ENCODE assay signal across 8 cellular contexts in the genomic region with DNA sequence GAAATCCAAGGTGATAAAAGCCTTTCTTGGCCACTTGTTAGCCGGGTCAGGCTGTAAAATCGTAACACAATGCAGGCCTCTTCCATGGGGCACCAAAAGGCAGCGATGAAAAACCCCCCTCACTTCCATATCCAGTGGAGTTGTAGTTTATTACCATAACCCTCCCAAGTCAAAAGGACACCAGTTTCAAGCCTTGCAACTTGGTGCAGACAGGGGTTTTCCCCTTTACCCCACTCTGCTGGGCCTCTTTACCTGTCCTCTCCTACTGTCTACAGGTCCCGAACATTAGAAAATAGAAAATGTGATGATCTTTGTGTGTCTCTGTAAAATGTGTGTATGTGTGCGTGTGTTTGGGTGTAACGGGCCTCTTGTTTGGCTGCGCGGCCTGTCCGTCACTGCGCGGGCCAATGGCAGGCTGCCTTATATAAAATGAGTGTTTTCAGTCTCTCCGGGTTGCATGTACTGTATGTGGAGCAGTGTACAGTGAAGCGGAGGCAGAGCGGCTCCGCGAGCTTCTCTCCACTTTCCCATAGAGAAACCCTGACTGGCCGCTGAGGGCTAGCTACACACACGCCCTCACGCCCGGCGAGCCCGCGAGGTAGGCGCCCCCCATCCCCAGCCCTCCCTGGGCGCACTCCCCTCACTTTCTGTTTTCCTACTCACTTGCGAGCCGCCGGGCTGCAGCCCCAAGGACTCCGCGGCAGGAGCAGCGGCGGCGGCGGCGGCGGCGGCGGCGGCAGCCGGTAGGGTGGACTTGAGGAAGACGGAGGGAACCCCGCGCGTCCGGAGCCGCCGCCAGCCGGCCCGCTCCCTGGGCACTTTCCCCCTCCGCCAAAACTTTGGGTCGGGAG. TPM values are rescaled to one million over a fixed set of nuclear protein-coding genes. Genes with fewer than 3 reads are reported as not detected.
DNase-seq lines count a peak whose midpoint lies in the region; ATAC-seq and TF ChIP-seq lines count a peak whose summit lies in the region.

A gene (plus strand): TSS at position 453 of the 851 bp plus-strand sequence. CDS start 187,499 bp downstream, outside the sequence.

- H3K36me3 Mint-ChIP-seq in T-helper 17 cell (ENCODE audit: low read depth) = peaks cover 7% of the 10 kb centered on the region

- TF ChIP-seq CTCF in upper lobe of left lung (IDR thresholded peaks at IDR 0.05) = peak in 1 of 6 experiments; percentile 28

- H3K4me1 Mint-ChIP-seq in T-helper 17 cell = peaks cover 21% of the 10 kb centered on the region

- H3K27ac ChIP-seq in upper lobe of left lung = peak within 1 kb of the TSS; percentile 90 to 97 (median 94)

- DNase-seq in NCI-H1694 treated with DMSO at 0.1 percent for 48 hours (lab: John Stamatoyannopoulos, UW) (peak; percentile 93), T-helper 17 cell (peak; percentile 70 to 90 (median 86)), amniotic stem cell (lab: John Stamatoyannopoulos, UW) (peak; percentile 84), left cardiac atrium (peak; percentile 89), posterior vena cava (ENCODE audit: low spot score) (peak; percentile 96), upper lobe of left lung (peak; percentile 94 to 99)

- peak within 1 kb of the TSS; percentile 96 for H3K27ac Mint-ChIP-seq in T-helper 17 cell

- TF ChIP-seq POLR2A in upper lobe of left lung (IDR thresholded peaks at IDR 0.05) = peak in 2 of 4 donors; percentile 88 to 95

- peaks cover under 1% of the 10 kb centered on the region for H3K27me3 Mint-ChIP-seq in T-helper 17 cell

- TF ChIP-seq EP300 in upper lobe of left lung (IDR thresholded peaks at IDR 0.05) = no peak

- H3K4me1 ChIP-seq in upper lobe of left lung = peaks cover 9 to 15% (median 12%) of the 10 kb centered on the region in 4 donors

- ATAC-seq in GM18498 (IDR thresholded peaks at IDR 0.05; ENCODE audit: unreplicated experiment) (peak; percentile 92), HG02938 (IDR thresholded peaks at IDR 0.05; ENCODE audit: unreplicated experiment) (peak; percentile 96), T-helper 17 cell (peak; percentile 90), left cardiac atrium (peak; percentile 95 to 97), upper lobe of left lung (ENCODE audit: low FRiP score in 2 of 2) (peak; percentile 96 to 98)

- H3K36me3 ChIP-seq in upper lobe of left lung = no peaks in the 10 kb centered on the region

- intact Hi-C loops in left cardiac atrium (cut with DNase I) = loop anchor here in 1 of 2 donors (5.0 to 10.0 kb wide), 2 partner anchors 90 to 278 kb away; no protein-coding TSS in a partner anchor
- intact Hi-C loops in posterior vena cava (cut with DNase I) = no loop called here

- H3K4me3 Mint-ChIP-seq in T-helper 17 cell = peak within 1 kb of the TSS; percentile 99

- 1 to 2% methylated on average over 26 to 41 of the region's 51 CpGs for WGBS in upper lobe of left lung, 2 donors

- H3K27me3 ChIP-seq in upper lobe of left lung = no peaks in the 10 kb centered on the region

- H3K4me3 ChIP-seq in upper lobe of left lung = peak within 1 kb of the TSS; percentile 54 to 91 (median 66)

- H3K9me3 ChIP-seq in T-helper 17 cell (ENCODE audit: control insufficient read depth, low read length, poor library complexity, severe bottlenecking) = no peaks in the 10 kb centered on the region
- H3K9me3 ChIP-seq in upper lobe of left lung = no peaks in the 10 kb centered on the region

RNA-seq across cellular contexts. Expression of the gene that starts here (rescaled TPM):
- 10 to 100 TPM; 76.3 to 86.5 TPM for total RNA-seq in T-helper 17 cell
- total RNA-seq in left cardiac atrium = 10 to 100 TPM; 38.4 to 42.1 TPM
- total RNA-seq in posterior vena cava = 10 to 100 TPM; 62.4 to 66.6 TPM
- total RNA-seq in upper lobe of left lung = 10 to 100 TPM; 35.0 to 65.0 (median 42.8) TPM

Comparison
In these comparisons a context has a peak if more than half of its experiments do, and no peak if none do; other contexts are left out.
1. Peak in every context shown above with its lines: DNase-seq, ATAC-seq, H3K4me3 ChIP-seq and H3K27ac ChIP-seq.